ENCODE assay signal across 10 cellular contexts in the genomic region with DNA sequence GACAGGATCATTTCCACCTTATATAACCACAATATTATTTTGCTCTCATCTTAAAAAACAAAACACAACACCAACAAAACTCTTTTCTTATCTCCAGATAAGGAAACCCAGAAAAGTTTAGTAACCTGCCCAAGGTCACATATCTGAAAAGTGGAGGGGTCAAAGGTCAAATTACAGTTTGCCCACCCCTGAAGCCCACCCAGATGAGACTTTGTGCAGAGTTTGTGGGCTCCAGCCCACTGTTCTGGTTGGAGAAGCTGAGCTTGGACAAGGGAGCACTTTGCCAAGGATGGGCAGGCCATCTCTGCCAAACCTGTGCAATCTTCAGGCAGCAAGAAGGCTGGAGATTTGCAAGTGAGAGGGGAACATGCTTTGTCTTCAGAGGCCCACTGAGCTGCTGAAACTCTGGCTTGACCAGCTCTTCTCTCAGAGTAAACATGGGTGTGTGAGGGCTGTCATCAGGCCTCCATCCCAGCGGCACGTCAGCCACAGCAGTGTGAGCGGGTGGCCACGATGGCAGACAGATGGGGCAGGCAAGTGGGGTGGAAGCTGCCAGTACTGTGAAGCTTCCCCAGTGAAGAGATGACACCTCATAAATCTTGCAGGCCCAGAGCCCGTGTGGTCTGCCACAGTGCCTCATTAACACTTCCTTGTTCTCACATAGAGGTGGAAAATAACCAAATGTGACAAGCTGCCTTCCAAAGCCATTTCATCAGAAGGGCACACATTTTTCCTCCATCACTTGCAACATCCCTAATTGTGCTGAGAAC.
DNase-seq lines count a peak whose midpoint lies in the region; ATAC-seq and TF ChIP-seq lines count a peak whose summit lies in the region.
"Had no signal": no experiment of that assay in that cellular context is flagged by ENCODE, and none has a peak within 500 bp of the region (broad histone marks: within the 10 kb centered on the region; RNA-seq: fewer than 3 reads in every experiment).

No MANE protein-coding gene starts in this region.

- no peak for ATAC-seq in PC-3
- ATAC-seq in HG03469 (IDR thresholded peaks at IDR 0.05; ENCODE audit: unreplicated experiment) = no peak

- H3K36me3 ChIP-seq in PC-3 (ENCODE audit: low read depth, low read length) = no peaks in the 10 kb centered on the region
- H3K36me3 ChIP-seq: BLaER1 had no signal

- BruUV-seq in PC-3 (replicated peaks; lab: Mats Ljungman, UMichigan) = no TSS peak

- no peaks in the 10 kb centered on the region for H3K27me3 ChIP-seq in PC-3 (ENCODE audit: low read length)
- H3K27me3 ChIP-seq: BLaER1 had no signal

- intact Hi-C loops in PC-3 (cut with micrococcal nuclease) = no loop called here

- peaks cover 31% of the 10 kb centered on the region for H3K4me1 ChIP-seq in PC-3 (ENCODE audit: insufficient read depth, low read length)
- H3K4me1 ChIP-seq: BLaER1 had no signal

- H3K9ac ChIP-seq in PC-3 (ENCODE audit: low read length) = no peak overlapping the region; the same call in 1 of the 2 replicates
- H3K9ac ChIP-seq: BLaER1 had no signal

- no peaks in the 10 kb centered on the region for H3K9me2 ChIP-seq in PC-3 (replicated peaks; ENCODE audit: low read length)

- CTCF ChIA-PET in PC-3 (lab: Charles Lee) = no interaction called here

- peak; percentile 1 to 6 for DNase-seq in activated CD8-positive, alpha-beta memory T cell treated with anti-CD3 and anti-CD28 coated beads for 1 hour (ENCODE audit: extremely low read depth in 1 of 2, low read depth in 1 of 2)
- DNase-seq in activated CD8-positive, alpha-beta memory T cell treated with anti-CD3 and anti-CD28 coated beads, Interleukin-2, amount 50 U/mL, for 48 hours = no peak
- DNase-seq in PC-3 = no peak
- peak; percentile 10 for DNase-seq in kidney tubule cell (ENCODE audit: low spot score)
- DNase-seq in superior temporal gyrus (ENCODE audit: extremely low spot score) = peak; percentile 29
- DNase-seq in stimulated activated CD4-positive, alpha-beta T cell treated with anti-CD3 and anti-CD28 coated beads, Interleukin-2, amount 100 ng/mL, for 48 hours = no peak
- no peak for DNase-seq in NCI-H146 treated with DMSO at 0.1 percent for 48 hours (lab: John Stamatoyannopoulos, UW; ENCODE audit: unreplicated experiment)
- DNase-seq: NCI-H1048 had no signal

- peak overlapping the region; percentile 99 for H3K27ac ChIP-seq in PC-3 (ENCODE audit: low read length)
- H3K27ac ChIP-seq: BLaER1 had no signal

- no peak overlapping the region for H3K4me2 ChIP-seq in PC-3 (ENCODE audit: low read length)
- H3K4me2 ChIP-seq: BLaER1 had no signal

- H3F3A ChIP-seq in PC-3 (ENCODE audit: low read length, unreplicated experiment) = peaks cover 5% of the 10 kb centered on the region

- no peak for TF ChIP-seq CTCF in PC-3 (conservative IDR thresholded peaks at IDR 0.05; ENCODE audit: low read depth, low read length)

- H3K79me2 ChIP-seq in PC-3 (ENCODE audit: low read length) = no peaks in the 10 kb centered on the region

- no peaks in the 10 kb centered on the region for H3K9me3 ChIP-seq in PC-3 (ENCODE audit: low read length)
- H3K9me3 ChIP-seq: BLaER1 had no signal

- H4K20me1 ChIP-seq in PC-3 (ENCODE audit: low read length) = no peaks in the 10 kb centered on the region
- H4K20me1 ChIP-seq: BLaER1 had no signal

- H3K4me3 ChIP-seq in PC-3 (ENCODE audit: low read length) = no peak overlapping the region
- H3K4me3 ChIP-seq: BLaER1 had no signal

- no peak overlapping the region for H2AFZ ChIP-seq in PC-3 (ENCODE audit: low read length)

- POLR2A ChIA-PET in PC-3 (lab: Charles Lee; ENCODE audit: unreplicated experiment) = no interaction called here

Comparison
In these comparisons a context has a peak if more than half of its experiments do, and no peak if none do; other contexts are left out.
1. DNase-seq: peak in activated CD8-positive, alpha-beta memory T cell treated with anti-CD3 and anti-CD28 coated beads for 1 hour (2 of 2), kidney tubule cell (single experiment) and superior temporal gyrus (single experiment); none in activated CD8-positive, alpha-beta memory T cell treated with anti-CD3 and anti-CD28 coated beads, Interleukin-2, amount 50 U/mL, for 48 hours (single experiment), PC-3 (single experiment), stimulated activated CD4-positive, alpha-beta T cell treated with anti-CD3 and anti-CD28 coated beads, Interleukin-2, amount 100 ng/mL, for 48 hours (0 of 2) and NCI-H146 treated with DMSO at 0.1 percent for 48 hours (single experiment).